Comparison of ENCODE assay signal across 13 cellular contexts in genomic region chr17:48299760-48300159, GRCh38.
DNase-seq lines count a peak whose midpoint lies in the region; ATAC-seq and TF ChIP-seq lines count a peak whose summit lies in the region.
"Had no signal": no experiment of that assay in that cellular context is flagged by ENCODE, and none has a peak within 500 bp of the region (broad histone marks: within the 10 kb centered on the region; RNA-seq: fewer than 3 reads in every experiment).

No MANE protein-coding gene starts in this region.

- in situ Hi-C loops in gastrocnemius medialis (cut with MboI; ENCODE audit: low sequenced_read_pairs in 4 of 4): loop anchor here in 1 of 4 donors (10.0 kb wide), 1 partner anchor 325 kb away; the partner anchor contains the start of gene HOXB9

- WGBS in hepatocyte (ENCODE audit: low lambda C conversion rate, missing lambda C conversion rate): 95% methylated on average over 1 of the region's 1 CpG

- TF ChIP-seq POLR2A in gastrocnemius medialis (IDR thresholded peaks at IDR 0.05): no peak

- no peaks in the 10 kb centered on the region for H3K9me3 ChIP-seq in naive thymus-derived CD4-positive, alpha-beta T cell (ENCODE audit: control insufficient read depth in 2 of 3, low read length in 3 of 3)
- H3K9me3 ChIP-seq in gastrocnemius medialis (no peaks in the 10 kb centered on the region), hepatocyte (ENCODE audit: low read depth) (no peaks in the 10 kb centered on the region)
- H3K9me3 ChIP-seq: uterus had no signal

- peaks cover 45% of the 10 kb centered on the region for H3K4me1 Mint-ChIP-seq in activated CD4-positive, alpha-beta T cell treated with anti-CD3 and anti-CD28 coated beads, Interleukin-2, amount 10 ng/mL, durations not matched to agents 24 days and 14 days
- peaks cover 8 to 13% (median 11%) of the 10 kb centered on the region in 3 donors for H3K4me1 Mint-ChIP-seq in IgD-negative memory B cell
- peaks cover 43 to 80% (median 74%) of the 10 kb centered on the region in 7 donors for H3K4me1 Mint-ChIP-seq in naive thymus-derived CD4-positive, alpha-beta T cell

- POLR2A ChIA-PET in naive thymus-derived CD4-positive, alpha-beta T cell (lab: Charles Lee): no interaction called here

- H3K9me2 ChIP-seq in hepatocyte (replicated peaks; ENCODE audit: insufficient read depth): no peaks in the 10 kb centered on the region

- peaks cover 13 to 30% of the 10 kb centered on the region in 2 donors for H3K4me1 ChIP-seq in naive thymus-derived CD4-positive, alpha-beta T cell (ENCODE audit: control insufficient read depth in 2 of 2, insufficient read depth in 2 of 2, low read length in 2 of 2)
- H3K4me1 ChIP-seq in gastrocnemius medialis: peaks cover 8 to 9% of the 10 kb centered on the region in 2 donors
- no peaks in the 10 kb centered on the region for H3K4me1 ChIP-seq in hepatocyte (ENCODE audit: insufficient read depth)
- H3K4me1 ChIP-seq: uterus had no signal

- no peak overlapping the region for H3K27ac ChIP-seq in naive thymus-derived CD4-positive, alpha-beta T cell (ENCODE audit: low read depth, low read length)
- no peak overlapping the region for H3K27ac ChIP-seq in gastrocnemius medialis
- no peak overlapping the region for H3K27ac ChIP-seq in hepatocyte
- H3K27ac ChIP-seq: uterus had no signal

- peaks cover 14% of the 10 kb centered on the region for H3K36me3 Mint-ChIP-seq in activated CD4-positive, alpha-beta T cell treated with anti-CD3 and anti-CD28 coated beads, Interleukin-2, amount 10 ng/mL, durations not matched to agents 24 days and 14 days (ENCODE audit: low read depth)
- no peaks in the 10 kb centered on the region for H3K36me3 Mint-ChIP-seq in IgD-negative memory B cell
- peaks cover 0 to 19% (median 11%) of the 10 kb centered on the region in 5 donors for H3K36me3 Mint-ChIP-seq in naive thymus-derived CD4-positive, alpha-beta T cell

- no peak overlapping the region for H3K4me3 ChIP-seq in naive thymus-derived CD4-positive, alpha-beta T cell (ENCODE audit: low read length)
- no peak overlapping the region for H3K4me3 ChIP-seq in gastrocnemius medialis
- no peak overlapping the region for H3K4me3 ChIP-seq in hepatocyte
- H3K4me3 ChIP-seq: uterus had no signal

- DNase-seq in activated CD4-positive, alpha-beta T cell treated with anti-CD3 and anti-CD28 coated beads, Interleukin-2, amount 10 ng/mL, durations not matched to agents 24 days and 14 days: no peak
- no peak for DNase-seq in activated CD4-positive, alpha-beta T cell treated with anti-CD3 and anti-CD28 coated beads, Interleukin-2, amount 50 U/mL, for 1 hour
- peak in 1 of 9 donors; percentile 26 for DNase-seq in naive thymus-derived CD4-positive, alpha-beta T cell
- DNase-seq in gastrocnemius medialis (no peak), hepatocyte (ENCODE audit: low spot score) (no peak), COLO829 (ENCODE audit: low spot score) (no peak)
- DNase-seq: aorta, dermis blood vessel endothelial cell, NCI-H446 treated with DMSO at 0.1 percent for 48 hours, occipital lobe, uterus had no signal

- no peaks in the 10 kb centered on the region for H3K79me2 ChIP-seq in hepatocyte

- H3K4me3 Mint-ChIP-seq in activated CD4-positive, alpha-beta T cell treated with anti-CD3 and anti-CD28 coated beads, Interleukin-2, amount 10 ng/mL, durations not matched to agents 24 days and 14 days: peak overlapping the region; percentile 28
- no peak overlapping the region for H3K4me3 Mint-ChIP-seq in IgD-negative memory B cell
- peak overlapping the region in 3 of 10 donors; percentile 1 to 7 (median 5) for H3K4me3 Mint-ChIP-seq in naive thymus-derived CD4-positive, alpha-beta T cell

- no peak overlapping the region for H2AFZ ChIP-seq in hepatocyte

- H3K9me3 Mint-ChIP-seq in activated CD4-positive, alpha-beta T cell treated with anti-CD3 and anti-CD28 coated beads, Interleukin-2, amount 10 ng/mL, durations not matched to agents 24 days and 14 days: no peaks in the 10 kb centered on the region
- H3K9me3 Mint-ChIP-seq in IgD-negative memory B cell: no peaks in the 10 kb centered on the region
- H3K9me3 Mint-ChIP-seq in naive thymus-derived CD4-positive, alpha-beta T cell: peaks cover 0 to 3% (median 0%) of the 10 kb centered on the region in 11 donors

- intact Hi-C loops in activated CD4-positive, alpha-beta T cell treated with anti-CD3 and anti-CD28 coated beads, Interleukin-2, amount 10 ng/mL, durations not matched to agents 24 days and 14 days (cut with micrococcal nuclease): loop anchor here (5.0 to 10.0 kb wide), 2 partner anchors 37 to 295 kb away; partner anchors contain the start of genes HOXB3 and HOXB5
- intact Hi-C loops in naive thymus-derived CD4-positive, alpha-beta T cell (cut with micrococcal nuclease): loop anchor here in 1 of 2 donors (2.0 to 5.0 kb wide), 2 partner anchors 15 to 37 kb away; no protein-coding TSS in a partner anchor
- intact Hi-C loops in gastrocnemius medialis (cut with DNase I; ENCODE audit: low total_unique reads): no loop called here

- CTCF ChIA-PET in naive thymus-derived CD4-positive, alpha-beta T cell (lab: Charles Lee): interaction anchor here (0.6 to 1.2 kb wide), 3 partner anchors 9 to 730 kb away, joined by 3 to 7 read pairs (median 4); no protein-coding TSS in a partner anchor

- H4K20me1 ChIP-seq in hepatocyte (ENCODE audit: insufficient read depth, poor library complexity, severe bottlenecking): no peaks in the 10 kb centered on the region

- no peaks in the 10 kb centered on the region for H3K27me3 ChIP-seq in naive thymus-derived CD4-positive, alpha-beta T cell (ENCODE audit: control insufficient read depth in 2 of 2, insufficient read depth in 2 of 2, low read length in 2 of 2)
- no peaks in the 10 kb centered on the region for H3K27me3 ChIP-seq in gastrocnemius medialis
- H3K27me3 ChIP-seq in hepatocyte: peaks cover 6% of the 10 kb centered on the region

- no peaks in the 10 kb centered on the region for H3K27me3 Mint-ChIP-seq in activated CD4-positive, alpha-beta T cell treated with anti-CD3 and anti-CD28 coated beads, Interleukin-2, amount 10 ng/mL, durations not matched to agents 24 days and 14 days
- H3K27me3 Mint-ChIP-seq in IgD-negative memory B cell: no peaks in the 10 kb centered on the region
- H3K27me3 Mint-ChIP-seq in naive thymus-derived CD4-positive, alpha-beta T cell: no peaks in the 10 kb centered on the region

- H3K4me2 ChIP-seq in hepatocyte: no peak overlapping the region

- peak; percentile 51 for ATAC-seq in GM19463 (IDR thresholded peaks at IDR 0.05; ENCODE audit: unreplicated experiment)
- ATAC-seq in naive thymus-derived CD4-positive, alpha-beta T cell: no peak
- ATAC-seq in gastrocnemius medialis: no peak

- no peaks in the 10 kb centered on the region for H3K36me3 ChIP-seq in naive thymus-derived CD4-positive, alpha-beta T cell (ENCODE audit: control insufficient read depth in 2 of 3, insufficient read depth in 3 of 3, low read length in 3 of 3)
- H3K36me3 ChIP-seq in gastrocnemius medialis: no peaks in the 10 kb centered on the region
- no peaks in the 10 kb centered on the region for H3K36me3 ChIP-seq in hepatocyte (replicated peaks; ENCODE audit: insufficient read depth, low read depth)
- H3K36me3 ChIP-seq: uterus had no signal

- H3K27ac Mint-ChIP-seq in activated CD4-positive, alpha-beta T cell treated with anti-CD3 and anti-CD28 coated beads, Interleukin-2, amount 10 ng/mL, durations not matched to agents 24 days and 14 days: peak overlapping the region; percentile 79
- H3K27ac Mint-ChIP-seq in IgD-negative memory B cell: peak overlapping the region in 2 of 3 donors; percentile 54 to 70
- peak overlapping the region; percentile 18 to 88 (median 76) for H3K27ac Mint-ChIP-seq in naive thymus-derived CD4-positive, alpha-beta T cell

- TF ChIP-seq CTCF in gastrocnemius medialis (IDR thresholded peaks at IDR 0.05 in 4 of 5, conservative IDR thresholded peaks at IDR 0.05 in 1 of 5) (no peak), hepatocyte (IDR thresholded peaks at IDR 0.05; ENCODE audit: poor library complexity) (no peak)
